Comparison of ENCODE assay signal across 6 cellular contexts in genomic region chr16:383326-384020, GRCh38. TPM values are rescaled to one million over a fixed set of nuclear protein-coding genes. Genes with fewer than 3 reads are reported as not detected.
DNase-seq lines count a peak whose midpoint lies in the region; ATAC-seq lines count a peak whose summit lies in the region.

No MANE protein-coding gene starts in this region.

- peaks cover 15% of the 10 kb centered on the region for H3K36me3 ChIP-seq in mesodermal cell (ENCODE audit: control insufficient read depth, insufficient read depth, low read length)

- H3K4me3 ChIP-seq in mesodermal cell (ENCODE audit: extremely low read depth, insufficient read depth, low read length, poor library complexity, severe bottlenecking) = peak overlapping the region; percentile 55

- peak; percentile 78 for DNase-seq in activated effector memory CD4-positive, alpha-beta T cell treated with anti-CD3 and anti-CD28 coated beads, Interleukin-2, amount 50 U/mL, for 16 hours
- DNase-seq in glomerular visceral epithelial cell (ENCODE audit: extremely low spot score) (no peak), NCI-H1436 treated with DMSO at 0.1 percent for 48 hours (lab: John Stamatoyannopoulos, UW) (no peak)

- 8 to 10% methylated on average over 24 to 31 of the region's 33 CpGs for WGBS in mesodermal cell (ENCODE audit: insufficient coverage in 2 of 2), 2 experiments

- H3K9me3 ChIP-seq in mesodermal cell (ENCODE audit: control insufficient read depth, low read length) = no peaks in the 10 kb centered on the region

- peaks cover 35% of the 10 kb centered on the region for H3K4me1 ChIP-seq in mesodermal cell (ENCODE audit: control insufficient read depth, insufficient read depth, low read length, poor library complexity, severe bottlenecking)

- ATAC-seq in HG03354 (IDR thresholded peaks at IDR 0.05; ENCODE audit: poor library complexity, severe bottlenecking, unreplicated experiment) (peak; percentile 45), GM18502 (IDR thresholded peaks at IDR 0.05; ENCODE audit: poor library complexity, unreplicated experiment) (no peak)

- peak overlapping the region; percentile 75 for H3K27ac ChIP-seq in mesodermal cell (ENCODE audit: low read depth, low read length, severe bottlenecking)

RNA-seq across cellular contexts. Expression of gene PGAP6, which starts 1.7 kb away (rescaled TPM):
- 81.4 TPM for polyA plus RNA-seq in mesodermal cell (2013, experiment 1 of 2)
- polyA plus RNA-seq in mesodermal cell (2013, experiment 2 of 2) = 64.9 TPM

RNA-seq across cellular contexts. Expression of gene MRPL28, which starts 13.1 kb away (rescaled TPM):
- polyA plus RNA-seq in mesodermal cell (2013, experiment 1 of 2) = 82.8 TPM
- polyA plus RNA-seq in mesodermal cell (2013, experiment 2 of 2) = 81.9 TPM

RNA-seq across cellular contexts. Expression of gene NME4, which starts 13.5 kb away (rescaled TPM):
- 320 TPM for polyA plus RNA-seq in mesodermal cell (2013, experiment 1 of 2)
- 312 TPM for polyA plus RNA-seq in mesodermal cell (2013, experiment 2 of 2)

RNA-seq across cellular contexts. Expression of gene DECR2, which starts 18.2 kb away (rescaled TPM):
- 15.1 TPM for polyA plus RNA-seq in mesodermal cell (2013, experiment 1 of 2)
- 14.9 TPM for polyA plus RNA-seq in mesodermal cell (2013, experiment 2 of 2)

RNA-seq across cellular contexts. Expression of gene AXIN1, which starts 30.9 kb away (rescaled TPM):
- polyA plus RNA-seq in mesodermal cell (2013, experiment 1 of 2) = 20.5 TPM
- polyA plus RNA-seq in mesodermal cell (2013, experiment 2 of 2) = 20.3 TPM
